In the genomic region with DNA sequence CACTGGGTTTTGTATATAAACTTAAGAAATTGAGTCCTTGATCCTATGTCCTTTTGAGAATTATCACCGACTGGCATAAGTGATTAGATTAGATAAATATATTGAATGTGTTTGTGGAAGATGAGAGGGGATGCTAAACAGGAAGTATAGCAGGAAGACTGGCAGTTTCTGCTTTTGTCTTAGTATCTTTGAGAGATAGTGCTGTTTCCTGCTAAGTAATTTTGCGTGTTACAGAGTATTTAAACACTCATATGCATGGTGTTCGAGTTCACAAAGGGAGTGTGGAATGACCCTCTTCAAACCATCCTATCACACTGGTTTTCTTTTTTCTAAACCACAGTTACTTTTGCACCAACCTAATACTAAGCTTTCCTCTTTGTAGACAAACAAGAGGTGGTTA, we compare ENCODE assay signal across 10 cellular contexts.
DNase-seq lines count a peak whose midpoint lies in the region; ATAC-seq and TF ChIP-seq lines count a peak whose summit lies in the region.
"Had no signal": no experiment of that assay in that cellular context is flagged by ENCODE, and none has a peak within 500 bp of the region (broad histone marks: within the 10 kb centered on the region; RNA-seq: fewer than 3 reads in every experiment).

No MANE protein-coding gene starts in this region.

- H3K27me3 Mint-ChIP-seq in CD4-positive, CD25-positive, alpha-beta regulatory T cell = no peaks in the 10 kb centered on the region
- no peaks in the 10 kb centered on the region for H3K27me3 Mint-ChIP-seq in activated T-helper 1 cell treated with anti-CD3 and anti-CD28 coated beads, Interleukin-12 subunit alpha, Interleukin-12 subunit beta, Interleukin-2, Interleukin-4 antibody, amounts not matched to agents 30 ng/mL and 10 ng/mL and 1 ng/mL, durations not matched to agents 14 hours and 24 hours and 36 hours (ENCODE audit: insufficient read depth)
- no peaks in the 10 kb centered on the region for H3K27me3 Mint-ChIP-seq in naive B cell

- H3K36me3 ChIP-seq in CD4-positive, CD25-positive, alpha-beta regulatory T cell (ENCODE audit: control insufficient read depth, insufficient read depth, low read length) = peaks cover 28% of the 10 kb centered on the region
- H3K36me3 ChIP-seq in IMR-90 (ENCODE audit: control insufficient read depth, insufficient read depth, low read length) = peaks cover 14% of the 10 kb centered on the region

- no peak overlapping the region for H3K9ac ChIP-seq in IMR-90 (ENCODE audit: low read depth, low read length)

- no peak overlapping the region for H3K18ac ChIP-seq in IMR-90 (ENCODE audit: low read depth, low read length)

- TF ChIP-seq POLR2A in IMR-90 (IDR thresholded peaks at IDR 0.05; ENCODE audit: low read depth, low read length) = no peak

- no peak overlapping the region for H2AFZ ChIP-seq in IMR-90 (replicated peaks; ENCODE audit: low read length, poor library complexity)

- no peaks in the 10 kb centered on the region for H4K20me1 ChIP-seq in IMR-90 (ENCODE audit: insufficient read depth, low read length)

- H3K4ac ChIP-seq in IMR-90 (ENCODE audit: low read depth, low read length) = no peak overlapping the region

- 20% methylated on average over 1 of the region's 3 CpGs; no CpG with 5 or more reads in 1 of the 2 experiments for WGBS in IMR-90 (ENCODE audit: extremely low coverage in 2 of 2, insufficient read length in 1 of 2), 2 experiments

- TF ChIP-seq RAD21 in IMR-90 (IDR thresholded peaks at IDR 0.05; ENCODE audit: low read length) = no peak

- peaks cover 72% of the 10 kb centered on the region for H3K4me1 ChIP-seq in CD4-positive, CD25-positive, alpha-beta regulatory T cell (ENCODE audit: control insufficient read depth, insufficient read depth, low read length, poor library complexity, severe bottlenecking)
- peaks cover 2% of the 10 kb centered on the region; the same call in 1 of the 2 replicates for H3K4me1 ChIP-seq in IMR-90 (ENCODE audit: control insufficient read depth, insufficient read depth, low read length)

- in situ Hi-C loops in IMR-90 (cut with MboI; ENCODE audit: low sequenced_read_pairs) = no loop called here

- BruUV-seq in IMR-90 (replicated peaks; lab: Mats Ljungman, UMichigan) = no TSS peak

- no peak overlapping the region for H3K4me2 ChIP-seq in IMR-90 (ENCODE audit: low read depth, low read length)

- H2AK5ac ChIP-seq in IMR-90 (ENCODE audit: low read depth, low read length) = no peak overlapping the region

- intact Hi-C loops in IMR-90 (cut with micrococcal nuclease) = loop anchor here (1.0 kb wide), 1 partner anchor 392 kb away; no protein-coding TSS in a partner anchor
- intact Hi-C loops in activated T-helper 1 cell treated with anti-CD3 and anti-CD28 coated beads, Interleukin-12 subunit alpha, Interleukin-12 subunit beta, Interleukin-2, Interleukin-4 antibody, amounts not matched to agents 30 ng/mL and 10 ng/mL and 1 ng/mL, durations not matched to agents 14 hours and 24 hours and 36 hours (cut with micrococcal nuclease) = loop anchor here (1.0 kb wide), 2 partner anchors 36 to 39 kb away; no protein-coding TSS in a partner anchor

- H4K8ac ChIP-seq in IMR-90 (ENCODE audit: low read depth in 2 of 2, low read length in 2 of 2) = 0 out of 4 replicates have a peak overlapping the region, but pooled peaks of 1 of the 2 experiments have one; percentile 49

- DNase-seq in CD4-positive, CD25-positive, alpha-beta regulatory T cell = peak in 2 of 3 donors; percentile 19 to 62
- DNase-seq in IMR-90 (no peak), naive B cell (peak; percentile 15), DMS 273 treated with DMSO at 0.1 percent for 48 hours (lab: John Stamatoyannopoulos, UW) (no peak), DMS53 (lab: John Stamatoyannopoulos, UW) (no peak), NCI-H2171 treated with DMSO at 0.1 percent for 48 hours (lab: John Stamatoyannopoulos, UW) (no peak)
- no peak for DNase-seq in activated T-helper 1 cell treated with anti-CD3 and anti-CD28 coated beads, Interleukin-12 subunit alpha, Interleukin-12 subunit beta, Interleukin-2, Interleukin-4 antibody, amounts not matched to agents 30 ng/mL and 10 ng/mL and 1 ng/mL, durations not matched to agents 14 hours and 24 hours and 36 hours (ENCODE audit: low spot score)
- DNase-seq: NCI-H1417 had no signal

- no peak overlapping the region for H3K56ac ChIP-seq in IMR-90 (ENCODE audit: extremely low read depth, insufficient read depth, low read length)

- H3K27ac ChIP-seq in CD4-positive, CD25-positive, alpha-beta regulatory T cell (ENCODE audit: insufficient read depth, low read length, poor library complexity, severe bottlenecking) = peak overlapping the region; percentile 91
- H3K27ac ChIP-seq in IMR-90 (ENCODE audit: insufficient read depth, low read length) = no peak overlapping the region

- no peaks in the 10 kb centered on the region for H3K27me3 ChIP-seq in CD4-positive, CD25-positive, alpha-beta regulatory T cell (ENCODE audit: control insufficient read depth, insufficient read depth, low read length)
- no peaks in the 10 kb centered on the region for H3K27me3 ChIP-seq in IMR-90 (ENCODE audit: control insufficient read depth, insufficient read depth, low read length)

- H4K5ac ChIP-seq in IMR-90 (ENCODE audit: low read depth, low read length) = no peak overlapping the region

- H2BK120ac ChIP-seq in IMR-90 (ENCODE audit: low read depth, low read length) = no peak overlapping the region

- ATAC-seq in CD4-positive, CD25-positive, alpha-beta regulatory T cell (ENCODE audit: low read depth in 2 of 2) = no peak
- ATAC-seq in IMR-90 (ENCODE audit: low read depth) (0 out of 2 replicates have a peak, but pooled peaks have one; percentile 23), naive B cell (ENCODE audit: low read depth in 2 of 2) (peak in 1 of 2 donors; percentile 21), HG03354 (IDR thresholded peaks at IDR 0.05; ENCODE audit: poor library complexity, severe bottlenecking, unreplicated experiment) (no peak)
- ATAC-seq: sciatic nerve had no signal

- peak overlapping the region; percentile 93 to 98 (median 96) for H3K4me3 Mint-ChIP-seq in CD4-positive, CD25-positive, alpha-beta regulatory T cell
- peak overlapping the region; percentile 96 for H3K4me3 Mint-ChIP-seq in activated T-helper 1 cell treated with anti-CD3 and anti-CD28 coated beads, Interleukin-12 subunit alpha, Interleukin-12 subunit beta, Interleukin-2, Interleukin-4 antibody, amounts not matched to agents 30 ng/mL and 10 ng/mL and 1 ng/mL, durations not matched to agents 14 hours and 24 hours and 36 hours
- H3K4me3 Mint-ChIP-seq in naive B cell = peak overlapping the region; percentile 77 to 100 (median 98)

- peak overlapping the region; percentile 12 for H2BK5ac ChIP-seq in IMR-90 (ENCODE audit: low read depth, low read length, poor library complexity, severe bottlenecking)

- TF ChIP-seq CTCF in IMR-90 (conservative IDR thresholded peaks at IDR 0.05; ENCODE audit: low read depth, low read length) = no peak

- H2AK9ac ChIP-seq in IMR-90 (replicated peaks; ENCODE audit: low read depth, low read length, poor library complexity) = no peak overlapping the region

- CTCF ChIA-PET in IMR-90 (lab: Yijun Ruan, JAX) = no interaction called here

- POLR2A ChIA-PET in IMR-90 (lab: Charles Lee; ENCODE audit: unreplicated experiment) = no interaction called here

- H3K79me1 ChIP-seq in IMR-90 (ENCODE audit: low read depth in 1 of 2, low read length in 2 of 2) = peaks cover 6 to 16% of the 10 kb centered on the region in 2 experiments; a peak in 2 of 4 replicates

- H3K14ac ChIP-seq in IMR-90 (replicated peaks; ENCODE audit: low read depth, low read length) = no peak overlapping the region

- peak overlapping the region; percentile 100 for H3K4me3 ChIP-seq in CD4-positive, CD25-positive, alpha-beta regulatory T cell (ENCODE audit: low read depth, low read length)
- no peak overlapping the region for H3K4me3 ChIP-seq in IMR-90 (ENCODE audit: insufficient read depth, low read depth, low read length)

- H2BK15ac ChIP-seq in IMR-90 (ENCODE audit: low read depth, low read length) = no peak overlapping the region

- no peak overlapping the region for H2BK20ac ChIP-seq in IMR-90 (ENCODE audit: low read depth, low read length)

- peak overlapping the region; percentile 95 to 98 (median 98) for H3K27ac Mint-ChIP-seq in CD4-positive, CD25-positive, alpha-beta regulatory T cell
- H3K27ac Mint-ChIP-seq in activated T-helper 1 cell treated with anti-CD3 and anti-CD28 coated beads, Interleukin-12 subunit alpha, Interleukin-12 subunit beta, Interleukin-2, Interleukin-4 antibody, amounts not matched to agents 30 ng/mL and 10 ng/mL and 1 ng/mL, durations not matched to agents 14 hours and 24 hours and 36 hours = peak overlapping the region; percentile 100
- H3K27ac Mint-ChIP-seq in naive B cell = peak overlapping the region; percentile 0 to 98 (median 93)

- peaks cover 9% of the 10 kb centered on the region; the same call in 1 of the 2 replicates for H3K9me1 ChIP-seq in IMR-90 (ENCODE audit: insufficient read depth, low read length)

- H3K9me3 Mint-ChIP-seq in CD4-positive, CD25-positive, alpha-beta regulatory T cell = peaks cover 0 to 1% (median 0%) of the 10 kb centered on the region in 7 donors
- no peaks in the 10 kb centered on the region for H3K9me3 Mint-ChIP-seq in activated T-helper 1 cell treated with anti-CD3 and anti-CD28 coated beads, Interleukin-12 subunit alpha, Interleukin-12 subunit beta, Interleukin-2, Interleukin-4 antibody, amounts not matched to agents 30 ng/mL and 10 ng/mL and 1 ng/mL, durations not matched to agents 14 hours and 24 hours and 36 hours
- no peaks in the 10 kb centered on the region for H3K9me3 Mint-ChIP-seq in naive B cell

- no peaks in the 10 kb centered on the region for H3K9me3 ChIP-seq in CD4-positive, CD25-positive, alpha-beta regulatory T cell (ENCODE audit: control insufficient read depth in 2 of 2, low read length in 2 of 2)
- no peaks in the 10 kb centered on the region for H3K9me3 ChIP-seq in IMR-90 (ENCODE audit: control insufficient read depth, insufficient read depth, low read length)

- H3K36me3 Mint-ChIP-seq in CD4-positive, CD25-positive, alpha-beta regulatory T cell = peaks cover 23% of the 10 kb centered on the region
- H3K36me3 Mint-ChIP-seq in activated T-helper 1 cell treated with anti-CD3 and anti-CD28 coated beads, Interleukin-12 subunit alpha, Interleukin-12 subunit beta, Interleukin-2, Interleukin-4 antibody, amounts not matched to agents 30 ng/mL and 10 ng/mL and 1 ng/mL, durations not matched to agents 14 hours and 24 hours and 36 hours (ENCODE audit: low read depth) = peaks cover 34% of the 10 kb centered on the region
- peaks cover 12 to 14% of the 10 kb centered on the region in 2 donors for H3K36me3 Mint-ChIP-seq in naive B cell

- dilution Hi-C loops in IMR-90 (cut with HindIII; ENCODE audit: low sequenced_read_pairs, unreplicated experiment) = no loop called here

- H3K23ac ChIP-seq in IMR-90 (ENCODE audit: low read depth, low read length) = no peak overlapping the region

- no peak overlapping the region for H4K91ac ChIP-seq in IMR-90 (ENCODE audit: insufficient read depth, low read depth, low read length)

- H3K4me1 Mint-ChIP-seq in CD4-positive, CD25-positive, alpha-beta regulatory T cell = peaks cover 48 to 63% (median 56%) of the 10 kb centered on the region in 4 donors
- H3K4me1 Mint-ChIP-seq in activated T-helper 1 cell treated with anti-CD3 and anti-CD28 coated beads, Interleukin-12 subunit alpha, Interleukin-12 subunit beta, Interleukin-2, Interleukin-4 antibody, amounts not matched to agents 30 ng/mL and 10 ng/mL and 1 ng/mL, durations not matched to agents 14 hours and 24 hours and 36 hours (ENCODE audit: low read depth) = peaks cover 73% of the 10 kb centered on the region
- peaks cover 38 to 64% (median 59%) of the 10 kb centered on the region in 3 donors for H3K4me1 Mint-ChIP-seq in naive B cell

Comparison
In these comparisons a context has a peak if more than half of its experiments do, and no peak if none do; other contexts are left out.
1. DNase-seq: peak in CD4-positive, CD25-positive, alpha-beta regulatory T cell (2 of 3) and naive B cell (single experiment); none in IMR-90 (single experiment), activated T-helper 1 cell treated with anti-CD3 and anti-CD28 coated beads, Interleukin-12 subunit alpha, Interleukin-12 subunit beta, Interleukin-2, Interleukin-4 antibody, amounts not matched to agents 30 ng/mL and 10 ng/mL and 1 ng/mL, durations not matched to agents 14 hours and 24 hours and 36 hours (single experiment), DMS 273 treated with DMSO at 0.1 percent for 48 hours (single experiment), DMS53 (single experiment) and NCI-H2171 treated with DMSO at 0.1 percent for 48 hours (single experiment).
2. Peak in every context shown above with its lines, with median percentiles within 50 percentile points of each other: H3K27ac Mint-ChIP-seq and H3K4me3 Mint-ChIP-seq.